Comparison of ENCODE assay signal across 10 cellular contexts in genomic region chr18:62784338-62784965, GRCh38.
DNase-seq lines count a peak whose midpoint lies in the region; ATAC-seq, FAIRE-seq and TF ChIP-seq lines count a peak whose summit lies in the region.
"Had no signal": no experiment of that assay in that cellular context is flagged by ENCODE, and none has a peak within 500 bp of the region (broad histone marks: within the 10 kb centered on the region; RNA-seq: fewer than 3 reads in every experiment).

No MANE protein-coding gene starts in this region.

- DNase-seq in GM12891 (ENCODE audit: insufficient read length, low spot score) (no peak), WTC11 (ENCODE audit: low spot score) (no peak), progenitor cell of endocrine pancreas (ENCODE audit: low spot score, unreplicated experiment) (no peak), cerebellar cortex (ENCODE audit: low spot score) (no peak)
- DNase-seq in stimulated activated CD4-positive, alpha-beta T cell treated with anti-CD3 and anti-CD28 coated beads, Interleukin-4, amount 100 ng/mL, for 24 hours: no peak
- DNase-seq: effector CD4-positive, alpha-beta T cell; naive thymus-derived CD8-positive, alpha-beta T cell had no signal

- FAIRE-seq in GM12891 (lab: Jason Lieb, UNC): peak; percentile 60

- H3K9me3 Mint-ChIP-seq in WTC11 (no peaks in the 10 kb centered on the region), progenitor cell of endocrine pancreas (ENCODE audit: low read depth) (no peaks in the 10 kb centered on the region)
- H3K9me3 Mint-ChIP-seq: naive thymus-derived CD8-positive, alpha-beta T cell had no signal

- TF ChIP-seq CTCF in WTC11 (IDR thresholded peaks at IDR 0.05) (no peak), progenitor cell of endocrine pancreas (IDR thresholded peaks at IDR 0.05; ENCODE audit: unreplicated experiment) (no peak)

- H3K27me3 Mint-ChIP-seq in WTC11 (ENCODE audit: low read depth) (no peaks in the 10 kb centered on the region), progenitor cell of endocrine pancreas (no peaks in the 10 kb centered on the region)
- H3K27me3 Mint-ChIP-seq: naive thymus-derived CD8-positive, alpha-beta T cell had no signal

- no peaks in the 10 kb centered on the region for H3K9me3 ChIP-seq in muscle layer of duodenum (ENCODE audit: control insufficient read depth in 1 of 2, low read length in 2 of 2)

- H3K4me1 ChIP-seq in muscle layer of duodenum (ENCODE audit: control insufficient read depth in 1 of 2, insufficient read depth in 2 of 2, low read length in 2 of 2): peaks cover 0 to 36% of the 10 kb centered on the region in 2 donors

- peak; percentile 51 for ATAC-seq in HG02763 (IDR thresholded peaks at IDR 0.05; ENCODE audit: unreplicated experiment)
- ATAC-seq in WTC11: no peak
- no peak for ATAC-seq in HG02571 (IDR thresholded peaks at IDR 0.05; ENCODE audit: unreplicated experiment)

- H3K36me3 ChIP-seq in muscle layer of duodenum (ENCODE audit: control insufficient read depth in 1 of 2, insufficient read depth in 2 of 2, low read length in 2 of 2): no peaks in the 10 kb centered on the region

- H3K27ac Mint-ChIP-seq in WTC11 (peak overlapping the region; percentile 63; the same call in 1 of the 2 replicates), progenitor cell of endocrine pancreas (no peak overlapping the region)

- no peak for TF ChIP-seq POLR2A in GM12891 (IDR thresholded peaks at IDR 0.05; ENCODE audit: low read depth, low read length)

- H3K4me3 Mint-ChIP-seq in WTC11: no peak overlapping the region
- H3K4me3 Mint-ChIP-seq in progenitor cell of endocrine pancreas (ENCODE audit: low read depth): no peak overlapping the region

- no peaks in the 10 kb centered on the region for H3K27me3 ChIP-seq in muscle layer of duodenum (ENCODE audit: low read depth, low read length)

- peak overlapping the region; percentile 6 for H3K27ac ChIP-seq in muscle layer of duodenum (ENCODE audit: low read length)

- CTCF ChIA-PET in WTC11 (lab: Charles Lee): interaction anchor here (0.9 to 1.5 kb wide), 2 partner anchors 196 to 198 kb away, joined by 3 read pairs; no protein-coding TSS in a partner anchor

- H3K36me3 Mint-ChIP-seq in WTC11 (no peaks in the 10 kb centered on the region), progenitor cell of endocrine pancreas (ENCODE audit: insufficient read depth) (no peaks in the 10 kb centered on the region)
- H3K36me3 Mint-ChIP-seq: naive thymus-derived CD8-positive, alpha-beta T cell had no signal

- POLR2A ChIA-PET in WTC11 (lab: Charles Lee): no interaction called here

- H3K4me1 Mint-ChIP-seq in WTC11 (peaks cover 90% of the 10 kb centered on the region), progenitor cell of endocrine pancreas (ENCODE audit: low read depth) (peaks cover 16% of the 10 kb centered on the region)

- H3K4me3 ChIP-seq in muscle layer of duodenum (ENCODE audit: low read depth in 1 of 2, low read length in 2 of 2): no peak overlapping the region

TF ChIP-seq in GM12891, 5 proteins besides CTCF, POLR2A, EP300 and RAD21:
- TF ChIP-seq POLR2AphosphoS5 (IDR thresholded peaks at IDR 0.05; ENCODE audit: low read depth, low read length) (no peak), TAF1 (IDR thresholded peaks at IDR 0.05; ENCODE audit: low read depth, low read length) (no peak), POU2F2 (IDR thresholded peaks at IDR 0.05; ENCODE audit: low read depth, low read length) (no peak), PAX5 (IDR thresholded peaks at IDR 0.05; ENCODE audit: insufficient read depth, low read length, severe bottlenecking) (no peak), SPI1 (IDR thresholded peaks at IDR 0.05; ENCODE audit: low read depth, low read length) (no peak)

TF ChIP-seq in WTC11, 78 proteins besides CTCF, POLR2A, EP300 and RAD21:
- TF ChIP-seq ZNF512 (CRISPR knock-in tag; IDR thresholded peaks at IDR 0.05; ENCODE audit: borderline replicate concordance) (no peak), GABPB1 (CRISPR knock-in tag; IDR thresholded peaks at IDR 0.05) (no peak), NFATC4 (CRISPR knock-in tag; IDR thresholded peaks at IDR 0.05) (no peak), ZNF416 (CRISPR knock-in tag; IDR thresholded peaks at IDR 0.05) (no peak), SMAD4 (CRISPR knock-in tag; IDR thresholded peaks at IDR 0.05) (no peak), MYBL2 (CRISPR knock-in tag; IDR thresholded peaks at IDR 0.05) (no peak)
- TF ChIP-seq, protein P1, sequence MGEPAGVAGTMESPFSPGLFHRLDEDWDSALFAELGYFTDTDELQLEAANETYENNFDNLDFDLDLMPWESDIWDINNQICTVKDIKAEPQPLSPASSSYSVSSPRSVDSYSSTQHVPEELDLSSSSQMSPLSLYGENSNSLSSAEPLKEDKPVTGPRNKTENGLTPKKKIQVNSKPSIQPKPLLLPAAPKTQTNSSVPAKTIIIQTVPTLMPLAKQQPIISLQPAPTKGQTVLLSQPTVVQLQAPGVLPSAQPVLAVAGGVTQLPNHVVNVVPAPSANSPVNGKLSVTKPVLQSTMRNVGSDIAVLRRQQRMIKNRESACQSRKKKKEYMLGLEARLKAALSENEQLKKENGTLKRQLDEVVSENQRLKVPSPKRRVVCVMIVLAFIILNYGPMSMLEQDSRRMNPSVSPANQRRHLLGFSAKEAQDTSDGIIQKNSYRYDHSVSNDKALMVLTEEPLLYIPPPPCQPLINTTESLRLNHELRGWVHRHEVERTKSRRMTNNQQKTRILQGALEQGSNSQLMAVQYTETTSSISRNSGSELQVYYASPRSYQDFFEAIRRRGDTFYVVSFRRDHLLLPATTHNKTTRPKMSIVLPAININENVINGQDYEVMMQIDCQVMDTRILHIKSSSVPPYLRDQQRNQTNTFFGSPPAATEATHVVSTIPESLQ (CRISPR knock-in tag; IDR thresholded peaks at IDR 0.05): no peak
